17 cellular contexts compared by ENCODE assay signal in genomic region chr3:41640076-41640475, GRCh38.
DNase-seq lines count a peak whose midpoint lies in the region; ATAC-seq, FAIRE-seq and TF ChIP-seq lines count a peak whose summit lies in the region.
"Had no signal": no experiment of that assay in that cellular context is flagged by ENCODE, and none has a peak within 500 bp of the region (broad histone marks: within the 10 kb centered on the region; RNA-seq: fewer than 3 reads in every experiment).

No MANE protein-coding gene starts in this region.

- H3K56ac ChIP-seq in H9 (ENCODE audit: insufficient read length, low read depth, low read length) = no peak overlapping the region

- no peak overlapping the region for H2AK5ac ChIP-seq in H9 (ENCODE audit: insufficient read length, low read length)

- no peaks in the 10 kb centered on the region for H3K79me2 ChIP-seq in H9 (ENCODE audit: insufficient read depth, low read length)

- H2BK120ac ChIP-seq in H9 (ENCODE audit: low read depth, low read length, poor library complexity, severe bottlenecking) = no peak overlapping the region

- H3K14ac ChIP-seq in H9 (ENCODE audit: insufficient read depth, low read length) = no peak overlapping the region

- no peak overlapping the region for H3K9ac ChIP-seq in H9 (ENCODE audit: extremely low read depth, insufficient read length, low read length)

- TF ChIP-seq POLR2A in GM12891 (IDR thresholded peaks at IDR 0.05; ENCODE audit: low read depth, low read length) = no peak

- no peak overlapping the region for H3K4me3 Mint-ChIP-seq in H9
- H3K4me3 Mint-ChIP-seq in activated naive CD8-positive, alpha-beta T cell treated with anti-CD3 and anti-CD28 coated beads, Interleukin-2, amount 50 U/mL, for 24 hours = no peak overlapping the region
- H3K4me3 Mint-ChIP-seq in nephron progenitor cell = no peak overlapping the region
- H3K4me3 Mint-ChIP-seq: B cell; CD4-positive, alpha-beta T cell; IgD-negative memory B cell had no signal

- H3K79me1 ChIP-seq in H9 (ENCODE audit: insufficient read depth, low read depth, low read length, poor library complexity, severe bottlenecking) = no peaks in the 10 kb centered on the region

- no peak overlapping the region for H3K18ac ChIP-seq in H9 (ENCODE audit: insufficient read length, low read depth, low read length)

- H3T11ph ChIP-seq in H9 (ENCODE audit: low read length) = no peak overlapping the region

- H4K8ac ChIP-seq in H9 (replicated peaks; ENCODE audit: insufficient read length, low read depth, low read length) = no peak overlapping the region

- WGBS in H9 (ENCODE audit: extremely low coverage, insufficient read length, low lambda C conversion rate) = no CpG with 5 or more reads among the region's 4 CpGs

- H2BK15ac ChIP-seq in H9 (ENCODE audit: low read depth, low read length) = peak overlapping the region; percentile 52; the same call in 1 of the 2 replicates

- DNase-seq in H9 (no peak), M059J (ENCODE audit: low read depth) (peak; percentile 37), astrocyte of the hippocampus (ENCODE audit: low read depth, low spot score) (peak; percentile 29), kidney tubule cell (ENCODE audit: low spot score) (peak; percentile 35), medulla oblongata (ENCODE audit: extremely low spot score) (no peak), nephron progenitor cell (no peak), GM12891 (ENCODE audit: insufficient read length, low spot score) (no peak)
- DNase-seq in activated naive CD8-positive, alpha-beta T cell treated with anti-CD3 and anti-CD28 coated beads, Interleukin-2, amount 50 U/mL, for 24 hours = no peak
- DNase-seq: C1 segment of cervical spinal cord; CD4-positive, alpha-beta T cell; DMS79 had no signal

- no peak overlapping the region for H3K27ac Mint-ChIP-seq in H9
- H3K27ac Mint-ChIP-seq in activated naive CD8-positive, alpha-beta T cell treated with anti-CD3 and anti-CD28 coated beads, Interleukin-2, amount 50 U/mL, for 24 hours = no peak overlapping the region
- no peak overlapping the region for H3K27ac Mint-ChIP-seq in nephron progenitor cell
- H3K27ac Mint-ChIP-seq: B cell; CD4-positive, alpha-beta T cell; IgD-negative memory B cell had no signal

- H3K4me1 Mint-ChIP-seq in H9 (no peaks in the 10 kb centered on the region), nephron progenitor cell (no peaks in the 10 kb centered on the region)
- H3K4me1 Mint-ChIP-seq in activated naive CD8-positive, alpha-beta T cell treated with anti-CD3 and anti-CD28 coated beads, Interleukin-2, amount 50 U/mL, for 24 hours = no peaks in the 10 kb centered on the region
- H3K4me1 Mint-ChIP-seq: B cell, IgD-negative memory B cell had no signal

- no peaks in the 10 kb centered on the region for H3K23me2 ChIP-seq in H9 (ENCODE audit: insufficient read length, low read depth, low read length, poor library complexity, severe bottlenecking)

- TF ChIP-seq CTCF in H9 (conservative IDR thresholded peaks at IDR 0.05) = no peak
- TF ChIP-seq CTCF in nephron progenitor cell (IDR thresholded peaks at IDR 0.05) = no peak

- H4K5ac ChIP-seq in H9 (ENCODE audit: insufficient read length, low read depth, low read length) = no peak overlapping the region

- no peaks in the 10 kb centered on the region for H4K20me1 ChIP-seq in H9 (ENCODE audit: control insufficient read depth, insufficient read depth, insufficient read length)

- H3K4ac ChIP-seq in H9 (ENCODE audit: low read depth, low read length) = no peak overlapping the region

- no peak overlapping the region for H4K91ac ChIP-seq in H9 (ENCODE audit: insufficient read length, low read depth, low read length)

- H2BK5ac ChIP-seq in H9 (ENCODE audit: insufficient read length, low read length) = no peak overlapping the region

- no peak overlapping the region for H3K27ac ChIP-seq in H9 (ENCODE audit: insufficient read length, low read depth, low read length)
- H3K27ac ChIP-seq: HL-60 had no signal

- H3K9me3 Mint-ChIP-seq in H9 (peaks cover 2 to 3% of the 10 kb centered on the region in 2 experiments; a peak in 3 of 5 replicates), nephron progenitor cell (peaks cover 5% of the 10 kb centered on the region)
- no peaks in the 10 kb centered on the region for H3K9me3 Mint-ChIP-seq in activated naive CD8-positive, alpha-beta T cell treated with anti-CD3 and anti-CD28 coated beads, Interleukin-2, amount 50 U/mL, for 24 hours
- H3K9me3 Mint-ChIP-seq: CD4-positive, alpha-beta T cell had no signal

- H3K27me3 Mint-ChIP-seq in H9 (ENCODE audit: low read depth) = no peaks in the 10 kb centered on the region
- no peaks in the 10 kb centered on the region for H3K27me3 Mint-ChIP-seq in activated naive CD8-positive, alpha-beta T cell treated with anti-CD3 and anti-CD28 coated beads, Interleukin-2, amount 50 U/mL, for 24 hours
- no peaks in the 10 kb centered on the region for H3K27me3 Mint-ChIP-seq in nephron progenitor cell (ENCODE audit: low read depth, poor library complexity)
- H3K27me3 Mint-ChIP-seq: B cell; CD4-positive, alpha-beta T cell; IgD-negative memory B cell had no signal

- no peak overlapping the region for H2AFZ ChIP-seq in H9 (ENCODE audit: low read length)

- FAIRE-seq in GM12891 (lab: Jason Lieb, UNC) = no peak
- FAIRE-seq: A204.1, G401.6, GM12892 had no signal

- H3K27me3 ChIP-seq in H9 (ENCODE audit: insufficient read depth, low read length) = no peaks in the 10 kb centered on the region

- H3K36me3 Mint-ChIP-seq in H9 (ENCODE audit: insufficient read depth in 1 of 3, low read depth in 3 of 3) (peaks cover 0 to 3% (median 2%) of the 10 kb centered on the region in 3 experiments; a peak in 2 of 7 replicates), nephron progenitor cell (ENCODE audit: low read depth) (no peaks in the 10 kb centered on the region)
- H3K36me3 Mint-ChIP-seq in activated naive CD8-positive, alpha-beta T cell treated with anti-CD3 and anti-CD28 coated beads, Interleukin-2, amount 50 U/mL, for 24 hours (ENCODE audit: low read depth) = no peaks in the 10 kb centered on the region

- H2BK20ac ChIP-seq in H9 (ENCODE audit: low read depth, low read length, poor library complexity, severe bottlenecking) = no peak overlapping the region

- ATAC-seq in activated naive CD8-positive, alpha-beta T cell treated with anti-CD3 and anti-CD28 coated beads, Interleukin-2, amount 50 U/mL, for 24 hours = no peak

- H3K23ac ChIP-seq in H9 (ENCODE audit: insufficient read length, low read depth, low read length) = no peak overlapping the region

- no peak overlapping the region for H2BK12ac ChIP-seq in H9 (ENCODE audit: insufficient read length, low read depth, low read length)

- H3K4me1 ChIP-seq in H9 (ENCODE audit: insufficient read depth, low read length) = no peaks in the 10 kb centered on the region

- no peak overlapping the region for H3K4me2 ChIP-seq in H9 (ENCODE audit: insufficient read depth, insufficient read length, low read length)

- no peaks in the 10 kb centered on the region for H3K9me3 ChIP-seq in H9 (ENCODE audit: control insufficient read depth, low read depth, low read length)

TF ChIP-seq in GM12891, 5 proteins besides CTCF, POLR2A, EP300 and RAD21:
- TF ChIP-seq PAX5 (IDR thresholded peaks at IDR 0.05; ENCODE audit: insufficient read depth, low read length, severe bottlenecking) (no peak), TAF1 (IDR thresholded peaks at IDR 0.05; ENCODE audit: low read depth, low read length) (no peak), SPI1 (IDR thresholded peaks at IDR 0.05; ENCODE audit: low read depth, low read length) (no peak), POLR2AphosphoS5 (IDR thresholded peaks at IDR 0.05; ENCODE audit: low read depth, low read length) (no peak), POU2F2 (IDR thresholded peaks at IDR 0.05; ENCODE audit: low read depth, low read length) (no peak)

Comparison
In these comparisons a context has a peak if more than half of its experiments do, and no peak if none do; other contexts are left out.
1. DNase-seq: peak in M059J (single experiment), astrocyte of the hippocampus (single experiment) and kidney tubule cell (single experiment); none in H9 (single experiment), medulla oblongata (single experiment), activated naive CD8-positive, alpha-beta T cell treated with anti-CD3 and anti-CD28 coated beads, Interleukin-2, amount 50 U/mL, for 24 hours (single experiment), nephron progenitor cell (single experiment) and GM12891 (single experiment).